Comparison of ENCODE assay signal across 23 cellular contexts in genomic region chr11:112856591-112856990, GRCh38.
"Had no signal": no experiment of that assay in that cellular context is flagged by ENCODE, and none has a peak within 500 bp of the region (broad histone marks: within the 10 kb centered on the region; RNA-seq: fewer than 3 reads in every experiment).

No MANE protein-coding gene starts in this region.

- H3K9me3 ChIP-seq: ovary had no signal

- H3K4me2 ChIP-seq: neural progenitor cell had no signal

- H3K27ac ChIP-seq: epithelial cell of prostate, esophagus squamous epithelium, foreskin keratinocyte, left ventricle myocardium inferior, lower lobe of right lung, neural progenitor cell, ovary, sigmoid colon, stomach, thoracic aorta, transverse colon had no signal

- H3K9ac ChIP-seq: neural progenitor cell had no signal

- DNase-seq: effector memory CD8-positive, alpha-beta T cell; esophagus squamous epithelium; immature natural killer cell; left cardiac atrium; left ventricle myocardium inferior; lower lobe of right lung; mesenchymal stem cell; midbrain; nucleus accumbens; ovary; sigmoid colon; small intestine; stimulated activated CD4-positive, alpha-beta T cell treated with anti-CD3 and anti-CD28 coated beads, Interleukin-12 subunit alpha, Interleukin-12 subunit beta, amount 100 ng/mL, for 4 hours; stimulated activated naive CD4-positive, alpha-beta T cell; stomach; substantia nigra; transverse colon had no signal

- H3K36me3 ChIP-seq: esophagus squamous epithelium, left ventricle myocardium inferior, lower lobe of right lung, neural progenitor cell, ovary, right atrium auricular region, sigmoid colon, stomach, thoracic aorta, transverse colon had no signal

- H3K4me3 ChIP-seq: esophagus squamous epithelium, left ventricle myocardium inferior, lower lobe of right lung, neural progenitor cell, ovary, right atrium auricular region, sigmoid colon, stomach, thoracic aorta, transverse colon had no signal

- H3K4me1 ChIP-seq: esophagus squamous epithelium, foreskin keratinocyte, lower lobe of right lung, neural progenitor cell, sigmoid colon, stomach, transverse colon had no signal

- H2AFZ ChIP-seq: neural progenitor cell had no signal

- ATAC-seq: effector memory CD8-positive, alpha-beta T cell; foreskin keratinocyte; left cardiac atrium; lower lobe of right lung; natural killer cell treated with Interleukin-12 subunit alpha and Interleukin-12 subunit beta and Interleukin-15 and Interleukin-18, amount 100 ng/mL, for 72 hours had no signal

- H3K27me3 ChIP-seq: neural progenitor cell, ovary, right atrium auricular region, sigmoid colon, stomach, transverse colon had no signal
